In the genomic region with DNA sequence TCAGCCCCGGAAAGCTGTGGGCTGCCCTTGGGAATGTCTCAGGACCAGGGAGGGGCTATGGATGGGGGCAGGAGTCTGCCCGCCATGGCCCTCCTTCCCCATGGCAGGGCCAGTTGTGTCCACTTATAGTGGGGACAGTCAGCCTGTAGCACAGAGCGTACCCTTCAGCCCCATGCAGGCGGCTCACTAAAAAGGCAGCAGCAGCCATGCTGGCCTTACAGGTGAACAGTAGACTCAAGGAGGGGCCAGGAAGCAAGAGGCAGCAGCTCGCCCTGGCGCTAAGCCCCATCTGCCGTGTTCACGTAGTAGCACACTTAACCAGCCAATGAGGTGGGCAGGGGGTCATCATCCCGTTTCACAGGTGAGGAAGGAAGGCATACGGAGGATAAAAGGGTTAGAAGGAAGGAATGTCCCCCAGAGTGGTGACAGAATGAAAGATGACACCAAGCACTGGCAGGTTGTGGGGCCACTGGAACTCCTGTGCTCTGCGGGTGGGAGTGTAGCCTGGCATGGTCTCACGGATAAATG, we compare ENCODE assay signal across 24 cellular contexts. TPM values are rescaled to one million over a fixed set of nuclear protein-coding genes. Genes with fewer than 3 reads are reported as not detected.
DNase-seq lines count a peak whose midpoint lies in the region; ATAC-seq and TF ChIP-seq lines count a peak whose summit lies in the region.
"Had no signal": no experiment of that assay in that cellular context is flagged by ENCODE, and none has a peak within 500 bp of the region (broad histone marks: within the 10 kb centered on the region; RNA-seq: fewer than 3 reads in every experiment).

No MANE protein-coding gene starts in this region.

- no peak overlapping the region for H3K4me3 Mint-ChIP-seq in H9
- H3K4me3 Mint-ChIP-seq in activated CD8-positive, alpha-beta T cell treated with anti-CD3 and anti-CD28 coated beads, Interleukin-2, amount 10 ng/mL, durations not matched to agents 7 days and 5 days = no peak overlapping the region
- H3K4me3 Mint-ChIP-seq: activated CD4-positive, alpha-beta T cell treated with anti-CD3 and anti-CD28 coated beads for 36 hours; brain; CD4-positive, alpha-beta memory T cell; naive thymus-derived CD8-positive, alpha-beta T cell had no signal

- no peak overlapping the region for H3K27ac ChIP-seq in SK-N-SH (ENCODE audit: low read depth in 2 of 2, low read length in 1 of 2)
- no peak overlapping the region for H3K27ac ChIP-seq in H9 (ENCODE audit: insufficient read length, low read depth, low read length)
- H3K27ac ChIP-seq in hepatocyte = no peak overlapping the region
- H3K27ac ChIP-seq: heart right ventricle, SJCRH30, upper lobe of left lung had no signal

- H2AFZ ChIP-seq in SK-N-SH (ENCODE audit: low read depth) (no peak overlapping the region), H9 (ENCODE audit: low read length) (no peak overlapping the region), hepatocyte (no peak overlapping the region)

- H2BK5ac ChIP-seq in H9 (ENCODE audit: insufficient read length, low read length) = no peak overlapping the region

- ATAC-seq in SK-N-SH treated with all-trans-retinoic acid at 6 μM for 48 hours (no peak), GM19467 (IDR thresholded peaks at IDR 0.05; ENCODE audit: unreplicated experiment) (no peak)
- ATAC-seq in activated CD8-positive, alpha-beta T cell treated with anti-CD3 and anti-CD28 coated beads, Interleukin-2, amount 10 ng/mL, durations not matched to agents 7 days and 5 days = no peak
- ATAC-seq: activated CD4-positive, alpha-beta T cell treated with anti-CD3 and anti-CD28 coated beads for 36 hours; heart right ventricle; left ventricle myocardium superior; naive thymus-derived CD8-positive, alpha-beta T cell had no signal

- TF ChIP-seq CTCF in SK-N-SH (IDR thresholded peaks at IDR 0.05) (no peak), H9 (conservative IDR thresholded peaks at IDR 0.05) (no peak), hepatocyte (IDR thresholded peaks at IDR 0.05; ENCODE audit: poor library complexity) (no peak)

- TF ChIP-seq EP300 in SK-N-SH (IDR thresholded peaks at IDR 0.05; ENCODE audit: borderline replicate concordance in 1 of 2, low read depth in 1 of 2, low read length in 1 of 2) = no peak

- H3K9me3 ChIP-seq in SK-N-SH (no peaks in the 10 kb centered on the region), H9 (ENCODE audit: control insufficient read depth, low read depth, low read length) (no peaks in the 10 kb centered on the region), hepatocyte (ENCODE audit: low read depth) (no peaks in the 10 kb centered on the region)
- H3K9me3 ChIP-seq: SJCRH30 had no signal

- 80% methylated on average over 11 of the region's 12 CpGs for WGBS in SK-N-SH (ENCODE audit: low lambda C conversion rate)
- no CpG with 5 or more reads among the region's 12 CpGs for WGBS in H9 (ENCODE audit: extremely low coverage, insufficient read length, low lambda C conversion rate)
- 82% methylated on average over 12 of the region's 12 CpGs for WGBS in hepatocyte (ENCODE audit: low lambda C conversion rate, missing lambda C conversion rate)

- H2BK120ac ChIP-seq in H9 (ENCODE audit: low read depth, low read length, poor library complexity, severe bottlenecking) = no peak overlapping the region

- peak overlapping the region in 1 of 3 experiments; percentile 95; a peak in 1 of 7 replicates for H3K27ac Mint-ChIP-seq in H9
- H3K27ac Mint-ChIP-seq in activated CD8-positive, alpha-beta T cell treated with anti-CD3 and anti-CD28 coated beads, Interleukin-2, amount 10 ng/mL, durations not matched to agents 7 days and 5 days = no peak overlapping the region
- H3K27ac Mint-ChIP-seq: activated CD4-positive, alpha-beta T cell treated with anti-CD3 and anti-CD28 coated beads for 36 hours; brain; CD4-positive, alpha-beta memory T cell; progenitor cell of endocrine pancreas had no signal

- H3K4me1 ChIP-seq in SK-N-SH (ENCODE audit: control insufficient read depth in 1 of 2, insufficient read depth in 2 of 2, low read depth in 1 of 2, low read length in 1 of 2) (peaks cover 0 to 30% of the 10 kb centered on the region in 2 experiments; a peak in 1 of 4 replicates), H9 (ENCODE audit: insufficient read depth, low read length) (no peaks in the 10 kb centered on the region), hepatocyte (ENCODE audit: insufficient read depth) (no peaks in the 10 kb centered on the region)
- H3K4me1 ChIP-seq: SJCRH30 had no signal

- H2BK15ac ChIP-seq in H9 (ENCODE audit: low read depth, low read length) = no peak overlapping the region

- no peaks in the 10 kb centered on the region for H3K36me3 Mint-ChIP-seq in H9 (ENCODE audit: insufficient read depth in 1 of 3, low read depth in 3 of 3)
- no peaks in the 10 kb centered on the region for H3K36me3 Mint-ChIP-seq in activated CD8-positive, alpha-beta T cell treated with anti-CD3 and anti-CD28 coated beads, Interleukin-2, amount 10 ng/mL, durations not matched to agents 7 days and 5 days (ENCODE audit: low read depth)
- H3K36me3 Mint-ChIP-seq: CD4-positive, alpha-beta memory T cell; naive thymus-derived CD8-positive, alpha-beta T cell had no signal

- H3K23me2 ChIP-seq in H9 (ENCODE audit: insufficient read length, low read depth, low read length, poor library complexity, severe bottlenecking) = no peaks in the 10 kb centered on the region

- CTCF ChIA-PET in SK-N-SH (lab: Yijun Ruan, JAX) = interaction anchor here (1.8 to 7.2 kb wide), 4 partner anchors 10 to 248 kb away, joined by 5 to 49 read pairs (median 10); no protein-coding TSS in a partner anchor
- CTCF ChIA-PET in activated CD8-positive, alpha-beta T cell treated with anti-CD3 and anti-CD28 coated beads, Interleukin-2, amount 10 ng/mL, durations not matched to agents 7 days and 5 days (lab: Charles Lee) = no interaction called here

- H3K4ac ChIP-seq in H9 (ENCODE audit: low read depth, low read length) = no peak overlapping the region

- no peak overlapping the region for H3K4me3 ChIP-seq in SK-N-SH (ENCODE audit: low read depth in 2 of 2, low read length in 1 of 2)
- no peak overlapping the region for H3K4me3 ChIP-seq in hepatocyte
- H3K4me3 ChIP-seq: heart right ventricle, SJCRH30, upper lobe of left lung had no signal

- H4K91ac ChIP-seq in H9 (ENCODE audit: insufficient read length, low read depth, low read length) = no peak overlapping the region

- no peaks in the 10 kb centered on the region for H3K27me3 ChIP-seq in SK-N-SH (ENCODE audit: insufficient read depth)
- H3K27me3 ChIP-seq in H9 (ENCODE audit: insufficient read depth, low read length) = no peaks in the 10 kb centered on the region
- no peaks in the 10 kb centered on the region for H3K27me3 ChIP-seq in hepatocyte
- H3K27me3 ChIP-seq: heart right ventricle, SJCRH30, upper lobe of left lung had no signal

- H3K79me2 ChIP-seq in SK-N-SH (ENCODE audit: insufficient read depth) (no peaks in the 10 kb centered on the region), H9 (ENCODE audit: insufficient read depth, low read length) (no peaks in the 10 kb centered on the region), hepatocyte (no peaks in the 10 kb centered on the region)

- H3K36me3 ChIP-seq in SK-N-SH (replicated peaks in 1 of 2; ENCODE audit: control insufficient read depth in 1 of 2, insufficient read depth in 2 of 2, low read length in 1 of 2) = no peaks in the 10 kb centered on the region
- no peaks in the 10 kb centered on the region for H3K36me3 ChIP-seq in hepatocyte (replicated peaks; ENCODE audit: insufficient read depth, low read depth)

- peaks cover 6 to 8% of the 10 kb centered on the region in 2 experiments; a peak in 3 of 4 replicates for H3K4me1 Mint-ChIP-seq in H9
- peaks cover 6% of the 10 kb centered on the region for H3K4me1 Mint-ChIP-seq in activated CD8-positive, alpha-beta T cell treated with anti-CD3 and anti-CD28 coated beads, Interleukin-2, amount 10 ng/mL, durations not matched to agents 7 days and 5 days (ENCODE audit: low read depth)
- H3K4me1 Mint-ChIP-seq: CD4-positive, alpha-beta memory T cell; naive thymus-derived CD8-positive, alpha-beta T cell had no signal

- H3K14ac ChIP-seq in H9 (ENCODE audit: insufficient read depth, low read length) = no peak overlapping the region

- H3K56ac ChIP-seq in H9 (ENCODE audit: insufficient read length, low read depth, low read length) = no peak overlapping the region

- no peak overlapping the region for H4K5ac ChIP-seq in H9 (ENCODE audit: insufficient read length, low read depth, low read length)

- H3K4me2 ChIP-seq in SK-N-SH = no peak overlapping the region
- H3K4me2 ChIP-seq in H9 (ENCODE audit: insufficient read depth, insufficient read length, low read length) = no peak overlapping the region
- H3K4me2 ChIP-seq in hepatocyte = no peak overlapping the region

- TF ChIP-seq RAD21 in SK-N-SH (IDR thresholded peaks at IDR 0.05; ENCODE audit: low read length) = no peak

- intact Hi-C loops in posterior vena cava (cut with DNase I) = no loop called here

- H3K79me1 ChIP-seq in H9 (ENCODE audit: insufficient read depth, low read depth, low read length, poor library complexity, severe bottlenecking) = no peaks in the 10 kb centered on the region

- no peak overlapping the region for H4K8ac ChIP-seq in H9 (replicated peaks; ENCODE audit: insufficient read length, low read depth, low read length)

- no peak overlapping the region for H2AK5ac ChIP-seq in H9 (ENCODE audit: insufficient read length, low read length)

- H3T11ph ChIP-seq in H9 (ENCODE audit: low read length) = no peak overlapping the region

- POLR2A ChIA-PET in SK-N-SH (lab: Yijun Ruan, JAX) = no interaction called here
- POLR2A ChIA-PET in activated CD8-positive, alpha-beta T cell treated with anti-CD3 and anti-CD28 coated beads, Interleukin-2, amount 10 ng/mL, durations not matched to agents 7 days and 5 days (lab: Charles Lee) = no interaction called here

- H3F3A ChIP-seq in SK-N-SH (replicated peaks; ENCODE audit: insufficient read depth) = no peaks in the 10 kb centered on the region

- no peak overlapping the region for H2BK12ac ChIP-seq in H9 (ENCODE audit: insufficient read length, low read depth, low read length)

- H4K20me1 ChIP-seq in SK-N-SH (ENCODE audit: insufficient read depth) (no peaks in the 10 kb centered on the region), H9 (ENCODE audit: control insufficient read depth, insufficient read depth, insufficient read length) (no peaks in the 10 kb centered on the region), hepatocyte (ENCODE audit: insufficient read depth, poor library complexity, severe bottlenecking) (no peaks in the 10 kb centered on the region)

- no peak overlapping the region for H3K18ac ChIP-seq in H9 (ENCODE audit: insufficient read length, low read depth, low read length)

- no peak overlapping the region for H2BK20ac ChIP-seq in H9 (ENCODE audit: low read depth, low read length, poor library complexity, severe bottlenecking)

- no peaks in the 10 kb centered on the region; the same call in 1 of the 2 replicates for H3K27me3 Mint-ChIP-seq in H9 (ENCODE audit: low read depth)
- H3K27me3 Mint-ChIP-seq in activated CD8-positive, alpha-beta T cell treated with anti-CD3 and anti-CD28 coated beads, Interleukin-2, amount 10 ng/mL, durations not matched to agents 7 days and 5 days (ENCODE audit: low read depth) = no peaks in the 10 kb centered on the region
- H3K27me3 Mint-ChIP-seq: activated CD4-positive, alpha-beta T cell treated with anti-CD3 and anti-CD28 coated beads for 36 hours; brain; CD4-positive, alpha-beta memory T cell; naive thymus-derived CD8-positive, alpha-beta T cell; progenitor cell of endocrine pancreas had no signal

- H3K9me3 Mint-ChIP-seq in H9 = no peaks in the 10 kb centered on the region
- H3K9me3 Mint-ChIP-seq in activated CD8-positive, alpha-beta T cell treated with anti-CD3 and anti-CD28 coated beads, Interleukin-2, amount 10 ng/mL, durations not matched to agents 7 days and 5 days (ENCODE audit: insufficient read depth) = no peaks in the 10 kb centered on the region

- DNase-seq in SK-N-SH (peak; percentile 15), H9 (peak; percentile 47), hepatocyte (ENCODE audit: low spot score) (peak; percentile 2), posterior vena cava (ENCODE audit: low spot score) (peak; percentile 69), NCI-H2029 (lab: John Stamatoyannopoulos, UW) (no peak)
- no peak for DNase-seq in activated CD8-positive, alpha-beta T cell treated with anti-CD3 and anti-CD28 coated beads, Interleukin-2, amount 10 ng/mL, durations not matched to agents 7 days and 5 days
- DNase-seq: 8988T; activated CD4-positive, alpha-beta T cell treated with anti-CD3 and anti-CD28 coated beads for 36 hours; CD4-positive, alpha-beta memory T cell; DMS 273 treated with DMSO at 0.1 percent for 48 hours; effector memory CD4-positive, alpha-beta T cell; foreskin fibroblast; heart right ventricle; left ventricle myocardium superior; midbrain; naive thymus-derived CD8-positive, alpha-beta T cell; NCI-H146; NCI-H526 treated with DMSO at 0.1 percent for 48 hours; SJCRH30 had no signal

- no peak overlapping the region for H3K9ac ChIP-seq in SK-N-SH
- no peak overlapping the region for H3K9ac ChIP-seq in H9 (ENCODE audit: extremely low read depth, insufficient read length, low read length)

- no peak overlapping the region for H3K23ac ChIP-seq in H9 (ENCODE audit: insufficient read length, low read depth, low read length)

- H3K9me2 ChIP-seq in SK-N-SH = no peaks in the 10 kb centered on the region
- H3K9me2 ChIP-seq in hepatocyte (replicated peaks; ENCODE audit: insufficient read depth) = no peaks in the 10 kb centered on the region

RNA-seq across cellular contexts. Expression of a gene that starts 52.7 kb away (rescaled TPM):
- polyA plus RNA-seq in SK-N-SH (2012; rRNA removed) (1.6 and 4.2 TPM in 2 replicates), hepatocyte (8.3 and 11.3 TPM in 2 replicates)
- 1.7 and 4.1 TPM in 2 replicates for polyA plus RNA-seq in SK-N-SH (2012; cell fraction: cytosol; rRNA removed)
- 1.6 and 3.1 TPM in 2 replicates for polyA plus RNA-seq in SK-N-SH (2012; cell fraction: nucleus; rRNA removed)
- total RNA-seq in H9 (2021) (2.8 and 3.2 TPM in 2 replicates), hepatocyte (7.4 and 8.5 TPM in 2 replicates), posterior vena cava (under 1 TPM; 0.62 to 0.79 TPM)
- 1 to 10 TPM; 1.6 to 1.9 TPM for total RNA-seq in activated CD8-positive, alpha-beta T cell treated with anti-CD3 and anti-CD28 coated beads, Interleukin-2, amount 10 ng/mL, durations not matched to agents 7 days and 5 days

Comparison
In these comparisons a context has a peak if more than half of its experiments do, and no peak if none do; other contexts are left out.
1. DNase-seq: peak in SK-N-SH (single experiment), H9 (single experiment), hepatocyte (single experiment) and posterior vena cava (single experiment); none in NCI-H2029 (single experiment) and activated CD8-positive, alpha-beta T cell treated with anti-CD3 and anti-CD28 coated beads, Interleukin-2, amount 10 ng/mL, durations not matched to agents 7 days and 5 days (single experiment).